In the genomic region with DNA sequence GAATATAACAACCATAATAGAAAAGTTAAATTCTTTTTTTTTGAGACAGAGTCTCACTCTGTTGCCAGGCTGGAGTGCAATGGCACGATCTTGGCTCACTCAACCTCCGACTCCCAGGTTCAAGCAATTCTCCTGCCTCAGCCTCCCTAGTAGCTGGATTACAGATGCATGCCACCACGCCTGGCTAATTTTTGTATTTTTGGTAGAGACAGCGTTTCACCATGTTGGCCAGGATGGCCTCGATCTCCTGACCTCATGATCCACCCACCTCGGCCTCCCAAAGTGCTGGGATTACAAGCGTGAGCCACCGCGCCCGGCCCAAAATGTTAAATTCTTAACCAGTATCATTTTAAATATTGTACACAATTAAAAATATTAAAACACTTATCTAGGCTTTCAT, we compare ENCODE assay signal across 5 cellular contexts. TPM values are rescaled to one million over a fixed set of nuclear protein-coding genes. Genes with fewer than 3 reads are reported as not detected.
"Had no signal": no experiment of that assay in that cellular context is flagged by ENCODE, and none has a peak within 500 bp of the region (broad histone marks: within the 10 kb centered on the region; RNA-seq: fewer than 3 reads in every experiment).

No MANE protein-coding gene starts in this region.

RNA-seq across cellular contexts. Expression of a gene that starts 35.3 kb away (rescaled TPM):
- total RNA-seq: GM23248, GM23338, H1, H7, HFFc6 had no signal
- polyA plus RNA-seq: GM23248 had no signal
